In the genomic region with DNA sequence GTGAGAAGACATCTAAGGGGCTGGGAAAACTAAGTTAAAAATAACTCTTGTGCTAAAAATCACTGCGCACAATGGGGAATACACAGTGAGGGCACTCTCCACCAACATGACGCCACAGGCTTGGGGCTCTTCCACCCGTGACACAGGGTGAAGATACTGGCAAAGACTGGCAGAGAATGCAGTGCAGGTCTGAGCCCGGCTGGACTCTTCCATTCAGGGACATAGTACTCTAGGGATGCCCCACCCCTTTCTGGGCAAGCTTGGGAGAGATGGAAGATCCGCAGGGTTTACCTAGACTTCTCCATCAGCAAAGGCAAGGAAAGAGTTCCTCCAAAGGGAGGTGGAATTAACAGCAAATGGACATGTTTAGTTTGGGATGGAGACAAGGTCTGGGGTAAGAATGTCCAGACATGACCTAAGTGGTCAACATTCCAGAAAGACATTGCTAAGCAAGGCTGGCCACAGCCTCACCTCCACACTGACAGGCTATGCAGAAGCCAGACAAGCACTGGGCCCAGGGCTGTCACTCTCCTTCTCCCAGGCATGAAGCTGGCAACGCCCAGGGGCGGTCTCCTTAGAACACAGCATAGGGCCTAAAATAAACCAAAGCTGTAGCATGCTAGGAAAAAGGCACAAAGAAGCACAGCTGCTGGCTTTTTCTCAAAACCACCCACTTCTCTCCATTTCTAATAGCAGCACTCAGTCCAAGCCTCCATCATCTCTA, we compare ENCODE assay signal across 11 cellular contexts. TPM values are rescaled to one million over a fixed set of nuclear protein-coding genes. Genes with fewer than 3 reads are reported as not detected.
DNase-seq lines count a peak whose midpoint lies in the region; ATAC-seq and TF ChIP-seq lines count a peak whose summit lies in the region.
"Had no signal": no experiment of that assay in that cellular context is flagged by ENCODE, and none has a peak within 500 bp of the region (broad histone marks: within the 10 kb centered on the region; RNA-seq: fewer than 3 reads in every experiment).

No MANE protein-coding gene starts in this region.

- H3K4me3 Mint-ChIP-seq in HFFc6 (no peak overlapping the region; the same call in 1 of the 2 replicates), chondrocyte (ENCODE audit: unreplicated experiment) (no peak overlapping the region)
- H3K4me3 Mint-ChIP-seq: activated naive CD8-positive, alpha-beta T cell treated with anti-CD3 and anti-CD28 coated beads, Interleukin-2, amount 10 ng/mL, durations not matched to agents 7 days and 5 days; memory B cell had no signal

- no peak for TF ChIP-seq EP300 in stomach (IDR thresholded peaks at IDR 0.05)

- intact Hi-C loops in stomach (cut with DNase I; ENCODE audit: low total_unique reads), result no loop called here

- peaks cover 81% of the 10 kb centered on the region for H3K4me1 Mint-ChIP-seq in HFFc6 (ENCODE audit: low read depth)
- H3K4me1 Mint-ChIP-seq in chondrocyte (ENCODE audit: low read depth), result peaks cover 96% of the 10 kb centered on the region

- no peaks in the 10 kb centered on the region for H3K27me3 ChIP-seq in layer of hippocampus (ENCODE audit: control insufficient read depth, insufficient read depth, low read length)
- no peaks in the 10 kb centered on the region for H3K27me3 ChIP-seq in stomach

- 63 to 70% (median 66%) methylated on average over 7 of the region's 7 CpGs for WGBS in stomach, 5 donors

- DNase-seq in HFFc6 (peak; percentile 53), chondrocyte (ENCODE audit: low spot score) (no peak), stomach (peak; percentile 36), NCI-H526 (lab: John Stamatoyannopoulos, UW) (no peak), A172 (ENCODE audit: low spot score) (no peak), CD1c-positive myeloid dendritic cell (ENCODE audit: extremely low spot score) (no peak)
- DNase-seq: activated naive CD8-positive, alpha-beta T cell treated with anti-CD3 and anti-CD28 coated beads, Interleukin-2, amount 10 ng/mL, durations not matched to agents 7 days and 5 days had no signal

- peaks cover 3 to 19% (median 16%) of the 10 kb centered on the region in 4 donors for H3K36me3 ChIP-seq in stomach

- no peaks in the 10 kb centered on the region for H3K9me3 ChIP-seq in stomach

- no peak for TF ChIP-seq POLR2A in stomach (IDR thresholded peaks at IDR 0.05)

- H3K36me3 Mint-ChIP-seq in HFFc6 (ENCODE audit: low read depth) (peaks cover 40% of the 10 kb centered on the region), chondrocyte (ENCODE audit: low read depth) (peaks cover 13% of the 10 kb centered on the region)

- no peaks in the 10 kb centered on the region for H3K9me3 Mint-ChIP-seq in HFFc6
- H3K9me3 Mint-ChIP-seq in chondrocyte (ENCODE audit: low read depth), result no peaks in the 10 kb centered on the region
- H3K9me3 Mint-ChIP-seq: activated naive CD8-positive, alpha-beta T cell treated with anti-CD3 and anti-CD28 coated beads, Interleukin-2, amount 10 ng/mL, durations not matched to agents 7 days and 5 days; memory B cell had no signal

- H3K27ac Mint-ChIP-seq in HFFc6 (peak overlapping the region; percentile 20), chondrocyte (ENCODE audit: unreplicated experiment) (peak overlapping the region; percentile 93)
- H3K27ac Mint-ChIP-seq: activated naive CD8-positive, alpha-beta T cell treated with anti-CD3 and anti-CD28 coated beads, Interleukin-2, amount 10 ng/mL, durations not matched to agents 7 days and 5 days; memory B cell had no signal

- H3K27me3 Mint-ChIP-seq in HFFc6 (ENCODE audit: insufficient read depth) (no peaks in the 10 kb centered on the region), chondrocyte (ENCODE audit: low read depth) (no peaks in the 10 kb centered on the region)
- H3K27me3 Mint-ChIP-seq: activated naive CD8-positive, alpha-beta T cell treated with anti-CD3 and anti-CD28 coated beads, Interleukin-2, amount 10 ng/mL, durations not matched to agents 7 days and 5 days; memory B cell had no signal

- H3K4me3 ChIP-seq in stomach, result no peak overlapping the region
- H3K4me3 ChIP-seq: K562 had no signal

- TF ChIP-seq CTCF in HFFc6 (IDR thresholded peaks at IDR 0.05) (no peak), chondrocyte (IDR thresholded peaks at IDR 0.05) (no peak), stomach (IDR thresholded peaks at IDR 0.05) (no peak)

- no peak for ATAC-seq in GM18861 (IDR thresholded peaks at IDR 0.05; ENCODE audit: unreplicated experiment)
- ATAC-seq: K562 had no signal

- H3K27ac ChIP-seq in layer of hippocampus (ENCODE audit: low read depth, low read length) (peak overlapping the region; percentile 10), stomach (peak overlapping the region; percentile 5 to 76 (median 67))

- peaks cover 43 to 83% (median 67%) of the 10 kb centered on the region in 4 donors for H3K4me1 ChIP-seq in stomach

RNA-seq across cellular contexts. Expression of gene XPNPEP1, which starts 28.1 kb away (rescaled TPM):
- total RNA-seq in HFFc6 (2021; fragmentation: NEBNext Ultra II Directional; extraction: Animal tissue kit (Norgen Biotek cat#: 25700)), result 10 to 100 TPM; 54.1 to 62.7 (median 58.9) TPM
- total RNA-seq in chondrocyte (79.8 to 95.7 TPM (median 80.6 TPM) in 3 replicates), stomach (100 to 1,000 TPM in 3 of 5 donors, 10 to 100 TPM in 2; 21.7 to 180 (median 129) TPM)
- polyA plus RNA-seq in stomach, result 10 to 100 TPM; 24.8 to 36.5 (median 24.8) TPM
- total RNA-seq in A172 (2014; rRNA removed; shearing (Covaris generic)), result 75.4 and 88.8 TPM in 2 replicates

Comparison
In these comparisons a context has a peak if more than half of its experiments do, and no peak if none do; other contexts are left out.
1. DNase-seq: peak in HFFc6 (single experiment) and stomach (single experiment); none in chondrocyte (single experiment), NCI-H526 (0 of 2), A172 (single experiment) and CD1c-positive myeloid dendritic cell (single experiment).